Comparison of ENCODE assay signal across 24 cellular contexts in genomic region chr2:231032575-231033140, GRCh38.
"Had no signal": no experiment of that assay in that cellular context is flagged by ENCODE, and none has a peak within 500 bp of the region (broad histone marks: within the 10 kb centered on the region; RNA-seq: fewer than 3 reads in every experiment).

No MANE protein-coding gene starts in this region.

- H3K27ac ChIP-seq: left ventricle myocardium inferior, prostate gland, sigmoid colon, spleen, tibial nerve, uterus had no signal

- ATAC-seq: natural killer cell treated with Interleukin-12 subunit alpha and Interleukin-12 subunit beta and Interleukin-15 and Interleukin-18, amount 100 ng/mL, for 72 hours; pancreas; right cardiac atrium; stimulated activated memory B cell treated with anti-CD40 and anti-IgM and Interleukin-4, amounts not matched to agents 10 μg/mL and 1 μg/mL and 100 μg/mL, for 72 hours; stimulated activated naive CD8-positive, alpha-beta T cell treated with anti-CD3 and anti-CD28 coated beads, Interleukin-15, amount 100 ng/mL, for 72 hours had no signal

- H3K36me3 ChIP-seq: left ventricle myocardium inferior, pancreas, prostate gland, sigmoid colon, spleen, tibial nerve, uterus had no signal

- H3K27me3 ChIP-seq: pancreas had no signal

- DNase-seq: hypothalamus; immature natural killer cell; left ventricle myocardium inferior; mesendoderm; naive B cell; nucleus accumbens; pancreas; retina; right cardiac atrium; sigmoid colon; small intestine; spleen; stimulated activated CD4-positive, alpha-beta T cell treated with anti-CD3 and anti-CD28 coated beads, Interleukin-2, amount 100 ng/mL, for 48 hours; stimulated activated CD4-positive, alpha-beta T cell treated with anti-CD3 and anti-CD28 coated beads, Interleukin-4, amount 100 ng/mL, for 4 hours; stimulated activated CD8-positive, alpha-beta memory T cell treated with anti-CD3 and anti-CD28 coated beads, Interleukin-4, amount 100 ng/mL, for 48 hours; stimulated activated naive CD4-positive, alpha-beta T cell treated with Interleukin-2 at 50 U/mL for 16 hours; stimulated activated naive CD8-positive, alpha-beta T cell treated with anti-CD3 and anti-CD28 coated beads, Interleukin-15, amount 100 ng/mL, for 72 hours; substantia nigra; uterus had no signal

- H3K4me1 ChIP-seq: left ventricle myocardium inferior, prostate gland, uterus had no signal

- H3K4me3 ChIP-seq: left ventricle myocardium inferior, lung, pancreas, prostate gland, sigmoid colon, spleen, tibial nerve, uterus had no signal

- H3K9me3 ChIP-seq: left ventricle myocardium inferior, pancreas, prostate gland, sigmoid colon, tibial nerve, uterus had no signal
